Comparison of ENCODE assay signal across 34 cellular contexts in genomic region chr15:81473946-81474345, GRCh38.
"Had no signal": no experiment of that assay in that cellular context is flagged by ENCODE, and none has a peak within 500 bp of the region (broad histone marks: within the 10 kb centered on the region; RNA-seq: fewer than 3 reads in every experiment).

No MANE protein-coding gene starts in this region.

- H3K4me3 ChIP-seq: MG63 had no signal

- DNase-seq: Kasumi-1, MG63, MM.1S, MV-4-11, NCI-H1048, NCI-H1092, NCI-H1092 treated with DMSO at 0.1 percent for 48 hours, NCI-H1105, NCI-H1105 treated with DMSO at 0.1 percent for 48 hours, NCI-H1417, NCI-H1417 treated with DMSO at 0.1 percent for 48 hours, NCI-H1436, NCI-H1436 treated with DMSO at 0.1 percent for 48 hours, NCI-H146, NCI-H1694, NCI-H1694 treated with DMSO at 0.1 percent for 48 hours, NCI-H187, NCI-H187 treated with DMSO at 0.1 percent for 48 hours, NCI-H1930, NCI-H2029, NCI-H2029 treated with DMSO at 0.1 percent for 48 hours, NCI-H2081, NCI-H2081 treated with DMSO at 0.1 percent for 48 hours, NCI-H2107, NCI-H2171, NCI-H2171 treated with DMSO at 0.1 percent for 48 hours, NCI-H2227 treated with DMSO at 0.1 percent for 48 hours, NCI-H226, NCI-H345, NCI-H446, NCI-H446 treated with DMSO at 0.1 percent for 48 hours, NCI-H510A, NCI-H510A treated with DMSO at 0.1 percent for 48 hours, NCI-H524 treated with DMSO at 0.1 percent for 48 hours had no signal

- H3K27me3 ChIP-seq: MG63 had no signal

- H3K36me3 ChIP-seq: MG63 had no signal

- H3K9me3 ChIP-seq: MG63 had no signal
